ENCODE assay signal across 6 cellular contexts in the genomic region with DNA sequence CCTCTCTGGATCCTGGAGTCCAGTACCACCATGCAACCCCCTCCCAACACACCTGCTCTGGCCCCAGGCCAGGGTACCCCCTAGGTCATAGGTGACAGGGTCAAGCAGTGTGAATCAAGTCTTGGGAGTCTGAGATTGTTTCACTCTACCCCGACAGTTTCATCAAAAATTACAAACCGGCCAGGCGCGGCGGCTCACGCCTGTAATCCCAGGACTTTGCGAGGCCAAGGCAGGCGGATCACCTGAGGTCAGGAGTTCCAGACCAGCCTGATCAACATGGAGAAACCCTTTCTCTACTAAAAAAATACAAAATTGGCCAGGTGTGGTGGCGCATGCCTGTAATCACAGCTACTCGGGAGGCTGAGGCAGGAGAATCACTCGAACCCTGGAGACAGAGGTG. TPM values are rescaled to one million over a fixed set of nuclear protein-coding genes. Genes with fewer than 3 reads are reported as not detected.
"Had no signal": no experiment of that assay in that cellular context is flagged by ENCODE, and none has a peak within 500 bp of the region (broad histone marks: within the 10 kb centered on the region; RNA-seq: fewer than 3 reads in every experiment).

No MANE protein-coding gene starts in this region.

RNA-seq across cellular contexts. Expression of a gene that starts 50.2 kb away (rescaled TPM):
- total RNA-seq: frontal cortex; mammary epithelial cell; naive thymus-derived CD8-positive, alpha-beta T cell; pulmonary artery endothelial cell; suprapubic skin; upper lobe of right lung had no signal
- polyA plus RNA-seq: mammary epithelial cell had no signal
